Comparison of ENCODE assay signal across 31 cellular contexts in the genomic region with DNA sequence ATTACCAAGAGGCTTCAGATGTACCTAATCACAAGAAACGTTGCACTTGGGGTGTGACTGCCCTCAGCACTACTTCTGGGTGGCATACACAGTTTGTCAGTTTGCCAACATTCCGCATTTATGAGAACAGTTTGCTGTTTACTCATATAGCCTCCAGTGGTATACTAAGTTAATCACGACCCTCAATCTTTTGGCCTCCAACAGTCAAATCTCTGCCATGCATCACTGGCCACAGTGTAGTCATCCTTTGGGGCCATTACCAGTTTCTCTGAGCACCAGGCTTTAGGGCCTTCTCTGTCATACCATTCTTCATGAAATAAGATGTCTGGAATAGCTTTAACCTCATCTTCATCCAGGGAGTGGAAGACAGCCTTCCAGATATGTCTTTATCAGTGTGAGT.
"Had no signal": no experiment of that assay in that cellular context is flagged by ENCODE, and none has a peak within 500 bp of the region (broad histone marks: within the 10 kb centered on the region; RNA-seq: fewer than 3 reads in every experiment).

No MANE protein-coding gene starts in this region.

- H3K27ac Mint-ChIP-seq: activated naive CD4-positive, alpha-beta T cell treated with anti-CD3 and anti-CD28 coated beads for 36 hours; activated naive CD8-positive, alpha-beta T cell treated with anti-CD3 and anti-CD28 coated beads, Interleukin-2, amount 10 ng/mL, durations not matched to agents 7 days and 5 days; activated T-helper 1 cell treated with anti-CD3 and anti-CD28 coated beads, Interleukin-12 subunit alpha, Interleukin-12 subunit beta, Interleukin-2, Interleukin-4 antibody, amounts not matched to agents 30 ng/mL and 10 ng/mL and 1 ng/mL, durations not matched to agents 14 hours and 24 hours and 36 hours; endodermal cell; memory B cell; naive thymus-derived CD8-positive, alpha-beta T cell had no signal

- ATAC-seq: activated CD4-positive, CD25-positive, alpha-beta regulatory T cell treated with anti-CD3 and anti-CD28 coated beads, Interleukin-2, amount 50 U/mL, for 24 hours; gastrocnemius medialis; left colon; naive thymus-derived CD8-positive, alpha-beta T cell; pancreas; right cardiac atrium had no signal

- H3K4me1 Mint-ChIP-seq: activated naive CD8-positive, alpha-beta T cell treated with anti-CD3 and anti-CD28 coated beads, Interleukin-2, amount 10 ng/mL, durations not matched to agents 7 days and 5 days; endodermal cell; memory B cell; naive thymus-derived CD8-positive, alpha-beta T cell; neural crest cell had no signal

- H3K9me3 ChIP-seq: ascending aorta, esophagus muscularis mucosa, gastrocnemius medialis, pancreas, prostate gland, transverse colon had no signal

- H3K36me3 ChIP-seq: ascending aorta, brain microvascular endothelial cell, esophagus muscularis mucosa, gastrocnemius medialis, pancreas, prostate gland, transverse colon, WERI-Rb-1 had no signal

- H3K4me1 ChIP-seq: ascending aorta, esophagus muscularis mucosa, gastrocnemius medialis, pancreas, prostate gland, transverse colon had no signal

- H3K27me3 ChIP-seq: ascending aorta, brain microvascular endothelial cell, gastrocnemius medialis, hepatocyte, pancreas had no signal

- H3K9me3 Mint-ChIP-seq: activated naive CD4-positive, alpha-beta T cell treated with anti-CD3 and anti-CD28 coated beads for 36 hours; activated T-helper 1 cell treated with anti-CD3 and anti-CD28 coated beads, Interleukin-12 subunit alpha, Interleukin-12 subunit beta, Interleukin-2, Interleukin-4 antibody, amounts not matched to agents 30 ng/mL and 10 ng/mL and 1 ng/mL, durations not matched to agents 14 hours and 24 hours and 36 hours; endodermal cell; memory B cell; naive thymus-derived CD8-positive, alpha-beta T cell had no signal

- H3K36me3 Mint-ChIP-seq: activated naive CD8-positive, alpha-beta T cell treated with anti-CD3 and anti-CD28 coated beads, Interleukin-2, amount 10 ng/mL, durations not matched to agents 7 days and 5 days; memory B cell; naive thymus-derived CD8-positive, alpha-beta T cell had no signal

- H3K4me3 ChIP-seq: ascending aorta, esophagus muscularis mucosa, gastrocnemius medialis, hepatocyte, pancreas, prostate gland, transverse colon had no signal

- H3K4me3 Mint-ChIP-seq: activated naive CD4-positive, alpha-beta T cell treated with anti-CD3 and anti-CD28 coated beads for 36 hours; activated naive CD8-positive, alpha-beta T cell treated with anti-CD3 and anti-CD28 coated beads, Interleukin-2, amount 10 ng/mL, durations not matched to agents 7 days and 5 days; activated T-helper 1 cell treated with anti-CD3 and anti-CD28 coated beads, Interleukin-12 subunit alpha, Interleukin-12 subunit beta, Interleukin-2, Interleukin-4 antibody, amounts not matched to agents 30 ng/mL and 10 ng/mL and 1 ng/mL, durations not matched to agents 14 hours and 24 hours and 36 hours; endodermal cell; memory B cell; naive thymus-derived CD8-positive, alpha-beta T cell; neural crest cell had no signal

- H3K27ac ChIP-seq: ascending aorta, brain microvascular endothelial cell, esophagus muscularis mucosa, gastrocnemius medialis, hepatocyte, pancreas, prostate gland, transverse colon, WERI-Rb-1 had no signal

- DNase-seq: activated CD4-positive, alpha-beta T cell treated with anti-CD3 and anti-CD28 coated beads for 48 hours; activated CD4-positive, alpha-beta T cell treated with anti-CD3 and anti-CD28 coated beads, Interleukin-2, amount 50 U/mL, for 48 hours; activated CD8-positive, alpha-beta memory T cell treated with anti-CD3 and anti-CD28 coated beads for 24 hours; activated effector memory CD4-positive, alpha-beta T cell treated with anti-CD3 and anti-CD28 coated beads, Interleukin-2, amount 50 U/mL, for 16 hours; activated naive CD4-positive, alpha-beta T cell treated with anti-CD3 and anti-CD28 coated beads for 36 hours; activated naive CD8-positive, alpha-beta T cell treated with anti-CD3 and anti-CD28 coated beads, Interleukin-2, amount 10 ng/mL, durations not matched to agents 7 days and 5 days; activated T-cell treated with anti-CD3 and anti-CD28 coated beads, Interleukin-2, amount 50 U/mL, for 1 hour; brain microvascular endothelial cell; central memory CD4-positive, alpha-beta T cell; endodermal cell; gastrocnemius medialis; islet precursor cell; left colon; midbrain; naive thymus-derived CD8-positive, alpha-beta T cell; nucleus accumbens; pancreas; right cardiac atrium; stimulated activated CD4-positive, alpha-beta T cell treated with anti-CD3 and anti-CD28 coated beads, Interleukin-15, amount 100 ng/mL, for 24 hours; stimulated activated CD4-positive, alpha-beta T cell treated with anti-CD3 and anti-CD28 coated beads, Interleukin-2, amount 100 ng/mL, for 24 hours; stimulated activated naive CD4-positive, alpha-beta T cell treated with Interleukin-2 at 50 U/mL for 16 hours; transverse colon; WERI-Rb-1 had no signal
